ENCODE assay signal across 1 cellular context in genomic region chr10:31031666-31032514, GRCh38.
A peak's percentile ranks its signal among the peaks of the same experiment; 100 is the strongest.
TF ChIP-seq lines count a peak whose summit lies in the region.

Gene ZNF438, minus strand, starts transcription at chr10:31031865. Its CDS starts 154,831 bp downstream, at chr10:30877034.

TF ChIP-seq in K562, 482 proteins besides CTCF, POLR2A, EP300 and RAD21 (continued from another document and continues in another):
- TF ChIP-seq SIX5 (IDR thresholded peaks at IDR 0.05; ENCODE audit: borderline replicate concordance in 1 of 2, insufficient read depth in 1 of 2, low read depth in 1 of 2, low read length in 2 of 2), result no peak
- TF ChIP-seq, protein P1, sequence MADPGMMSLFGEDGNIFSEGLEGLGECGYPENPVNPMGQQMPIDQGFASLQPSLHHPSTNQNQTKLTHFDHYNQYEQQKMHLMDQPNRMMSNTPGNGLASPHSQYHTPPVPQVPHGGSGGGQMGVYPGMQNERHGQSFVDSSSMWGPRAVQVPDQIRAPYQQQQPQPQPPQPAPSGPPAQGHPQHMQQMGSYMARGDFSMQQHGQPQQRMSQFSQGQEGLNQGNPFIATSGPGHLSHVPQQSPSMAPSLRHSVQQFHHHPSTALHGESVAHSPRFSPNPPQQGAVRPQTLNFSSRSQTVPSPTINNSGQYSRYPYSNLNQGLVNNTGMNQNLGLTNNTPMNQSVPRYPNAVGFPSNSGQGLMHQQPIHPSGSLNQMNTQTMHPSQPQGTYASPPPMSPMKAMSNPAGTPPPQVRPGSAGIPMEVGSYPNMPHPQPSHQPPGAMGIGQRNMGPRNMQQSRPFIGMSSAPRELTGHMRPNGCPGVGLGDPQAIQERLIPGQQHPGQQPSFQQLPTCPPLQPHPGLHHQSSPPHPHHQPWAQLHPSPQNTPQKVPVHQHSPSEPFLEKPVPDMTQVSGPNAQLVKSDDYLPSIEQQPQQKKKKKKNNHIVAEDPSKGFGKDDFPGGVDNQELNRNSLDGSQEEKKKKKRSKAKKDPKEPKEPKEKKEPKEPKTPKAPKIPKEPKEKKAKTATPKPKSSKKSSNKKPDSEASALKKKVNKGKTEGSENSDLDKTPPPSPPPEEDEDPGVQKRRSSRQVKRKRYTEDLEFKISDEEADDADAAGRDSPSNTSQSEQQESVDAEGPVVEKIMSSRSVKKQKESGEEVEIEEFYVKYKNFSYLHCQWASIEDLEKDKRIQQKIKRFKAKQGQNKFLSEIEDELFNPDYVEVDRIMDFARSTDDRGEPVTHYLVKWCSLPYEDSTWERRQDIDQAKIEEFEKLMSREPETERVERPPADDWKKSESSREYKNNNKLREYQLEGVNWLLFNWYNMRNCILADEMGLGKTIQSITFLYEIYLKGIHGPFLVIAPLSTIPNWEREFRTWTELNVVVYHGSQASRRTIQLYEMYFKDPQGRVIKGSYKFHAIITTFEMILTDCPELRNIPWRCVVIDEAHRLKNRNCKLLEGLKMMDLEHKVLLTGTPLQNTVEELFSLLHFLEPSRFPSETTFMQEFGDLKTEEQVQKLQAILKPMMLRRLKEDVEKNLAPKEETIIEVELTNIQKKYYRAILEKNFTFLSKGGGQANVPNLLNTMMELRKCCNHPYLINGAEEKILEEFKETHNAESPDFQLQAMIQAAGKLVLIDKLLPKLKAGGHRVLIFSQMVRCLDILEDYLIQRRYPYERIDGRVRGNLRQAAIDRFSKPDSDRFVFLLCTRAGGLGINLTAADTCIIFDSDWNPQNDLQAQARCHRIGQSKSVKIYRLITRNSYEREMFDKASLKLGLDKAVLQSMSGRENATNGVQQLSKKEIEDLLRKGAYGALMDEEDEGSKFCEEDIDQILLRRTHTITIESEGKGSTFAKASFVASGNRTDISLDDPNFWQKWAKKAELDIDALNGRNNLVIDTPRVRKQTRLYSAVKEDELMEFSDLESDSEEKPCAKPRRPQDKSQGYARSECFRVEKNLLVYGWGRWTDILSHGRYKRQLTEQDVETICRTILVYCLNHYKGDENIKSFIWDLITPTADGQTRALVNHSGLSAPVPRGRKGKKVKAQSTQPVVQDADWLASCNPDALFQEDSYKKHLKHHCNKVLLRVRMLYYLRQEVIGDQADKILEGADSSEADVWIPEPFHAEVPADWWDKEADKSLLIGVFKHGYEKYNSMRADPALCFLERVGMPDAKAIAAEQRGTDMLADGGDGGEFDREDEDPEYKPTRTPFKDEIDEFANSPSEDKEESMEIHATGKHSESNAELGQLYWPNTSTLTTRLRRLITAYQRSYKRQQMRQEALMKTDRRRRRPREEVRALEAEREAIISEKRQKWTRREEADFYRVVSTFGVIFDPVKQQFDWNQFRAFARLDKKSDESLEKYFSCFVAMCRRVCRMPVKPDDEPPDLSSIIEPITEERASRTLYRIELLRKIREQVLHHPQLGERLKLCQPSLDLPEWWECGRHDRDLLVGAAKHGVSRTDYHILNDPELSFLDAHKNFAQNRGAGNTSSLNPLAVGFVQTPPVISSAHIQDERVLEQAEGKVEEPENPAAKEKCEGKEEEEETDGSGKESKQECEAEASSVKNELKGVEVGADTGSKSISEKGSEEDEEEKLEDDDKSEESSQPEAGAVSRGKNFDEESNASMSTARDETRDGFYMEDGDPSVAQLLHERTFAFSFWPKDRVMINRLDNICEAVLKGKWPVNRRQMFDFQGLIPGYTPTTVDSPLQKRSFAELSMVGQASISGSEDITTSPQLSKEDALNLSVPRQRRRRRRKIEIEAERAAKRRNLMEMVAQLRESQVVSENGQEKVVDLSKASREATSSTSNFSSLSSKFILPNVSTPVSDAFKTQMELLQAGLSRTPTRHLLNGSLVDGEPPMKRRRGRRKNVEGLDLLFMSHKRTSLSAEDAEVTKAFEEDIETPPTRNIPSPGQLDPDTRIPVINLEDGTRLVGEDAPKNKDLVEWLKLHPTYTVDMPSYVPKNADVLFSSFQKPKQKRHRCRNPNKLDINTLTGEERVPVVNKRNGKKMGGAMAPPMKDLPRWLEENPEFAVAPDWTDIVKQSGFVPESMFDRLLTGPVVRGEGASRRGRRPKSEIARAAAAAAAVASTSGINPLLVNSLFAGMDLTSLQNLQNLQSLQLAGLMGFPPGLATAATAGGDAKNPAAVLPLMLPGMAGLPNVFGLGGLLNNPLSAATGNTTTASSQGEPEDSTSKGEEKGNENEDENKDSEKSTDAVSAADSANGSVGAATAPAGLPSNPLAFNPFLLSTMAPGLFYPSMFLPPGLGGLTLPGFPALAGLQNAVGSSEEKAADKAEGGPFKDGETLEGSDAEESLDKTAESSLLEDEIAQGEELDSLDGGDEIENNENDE (IDR thresholded peaks at IDR 0.05; ENCODE audit: low read depth, low read length), result no peak
- peak; percentile 58; the same call in 1 of the 2 replicates for TF ChIP-seq ZSCAN32 (CRISPR knock-in tag; IDR thresholded peaks at IDR 0.05)
- TF ChIP-seq HNRNPL (IDR thresholded peaks at IDR 0.05; ENCODE audit: low read depth, low read length), result no peak
- no peak for TF ChIP-seq FOS (IDR thresholded peaks at IDR 0.05; ENCODE audit: extremely low read depth, insufficient read length)
- TF ChIP-seq, protein P2, sequence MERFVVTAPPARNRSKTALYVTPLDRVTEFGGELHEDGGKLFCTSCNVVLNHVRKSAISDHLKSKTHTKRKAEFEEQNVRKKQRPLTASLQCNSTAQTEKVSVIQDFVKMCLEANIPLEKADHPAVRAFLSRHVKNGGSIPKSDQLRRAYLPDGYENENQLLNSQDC (CRISPR knock-in tag; IDR thresholded peaks at IDR 0.05), result no peak
- peak; percentile 82 for TF ChIP-seq JUND (IDR thresholded peaks at IDR 0.05; ENCODE audit: borderline replicate concordance, low read depth, low read length)
- TF ChIP-seq JUND (tag; IDR thresholded peaks at IDR 0.05; ENCODE audit: borderline replicate concordance, low read depth, low read length), result peak; percentile 57; the same call in 1 of the 3 replicates
- no peak for TF ChIP-seq TAF9B (IDR thresholded peaks at IDR 0.05; ENCODE audit: partially characterized antibody)
- no peak for TF ChIP-seq DDX20 (tag; IDR thresholded peaks at IDR 0.05; ENCODE audit: low read depth)
- peak; percentile 79 for TF ChIP-seq RB1 (IDR thresholded peaks at IDR 0.05; ENCODE audit: low read depth)
- no peak for TF ChIP-seq ZNF449 (CRISPR knock-in tag; IDR thresholded peaks at IDR 0.05)
- TF ChIP-seq RAD51 (IDR thresholded peaks at IDR 0.05; ENCODE audit: borderline replicate concordance, low read depth), result no peak
- no peak for TF ChIP-seq ZNF217 (CRISPR knock-in tag; IDR thresholded peaks at IDR 0.05)
- peak; percentile 40; the same call in 1 of the 2 replicates for TF ChIP-seq SOX6 (IDR thresholded peaks at IDR 0.05)
- no peak for TF ChIP-seq CBFB (CRISPR knock-in tag; IDR thresholded peaks at IDR 0.05)
- TF ChIP-seq IFI16 (CRISPR knock-in tag; IDR thresholded peaks at IDR 0.05), result no peak
- TF ChIP-seq NFE2 (IDR thresholded peaks at IDR 0.05; ENCODE audit: low read depth), result no peak
- TF ChIP-seq, protein P3, sequence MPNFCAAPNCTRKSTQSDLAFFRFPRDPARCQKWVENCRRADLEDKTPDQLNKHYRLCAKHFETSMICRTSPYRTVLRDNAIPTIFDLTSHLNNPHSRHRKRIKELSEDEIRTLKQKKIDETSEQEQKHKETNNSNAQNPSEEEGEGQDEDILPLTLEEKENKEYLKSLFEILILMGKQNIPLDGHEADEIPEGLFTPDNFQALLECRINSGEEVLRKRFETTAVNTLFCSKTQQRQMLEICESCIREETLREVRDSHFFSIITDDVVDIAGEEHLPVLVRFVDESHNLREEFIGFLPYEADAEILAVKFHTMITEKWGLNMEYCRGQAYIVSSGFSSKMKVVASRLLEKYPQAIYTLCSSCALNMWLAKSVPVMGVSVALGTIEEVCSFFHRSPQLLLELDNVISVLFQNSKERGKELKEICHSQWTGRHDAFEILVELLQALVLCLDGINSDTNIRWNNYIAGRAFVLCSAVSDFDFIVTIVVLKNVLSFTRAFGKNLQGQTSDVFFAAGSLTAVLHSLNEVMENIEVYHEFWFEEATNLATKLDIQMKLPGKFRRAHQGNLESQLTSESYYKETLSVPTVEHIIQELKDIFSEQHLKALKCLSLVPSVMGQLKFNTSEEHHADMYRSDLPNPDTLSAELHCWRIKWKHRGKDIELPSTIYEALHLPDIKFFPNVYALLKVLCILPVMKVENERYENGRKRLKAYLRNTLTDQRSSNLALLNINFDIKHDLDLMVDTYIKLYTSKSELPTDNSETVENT (CRISPR knock-in tag; IDR thresholded peaks at IDR 0.05), result 0 out of 2 replicates have a peak, but pooled peaks have one; percentile 30
- TF ChIP-seq ZNF324 (CRISPR knock-in tag; IDR thresholded peaks at IDR 0.05), result 0 out of 2 replicates have a peak, but pooled peaks have one; percentile 36
- no peak for TF ChIP-seq SRSF7 (optimal IDR thresholded peaks at IDR 0.05; ENCODE audit: low read depth, low read length)
- peak; percentile 71; the same call in 1 of the 2 replicates for TF ChIP-seq HMGXB4 (CRISPR knock-in tag; IDR thresholded peaks at IDR 0.05)
- TF ChIP-seq, protein P4, sequence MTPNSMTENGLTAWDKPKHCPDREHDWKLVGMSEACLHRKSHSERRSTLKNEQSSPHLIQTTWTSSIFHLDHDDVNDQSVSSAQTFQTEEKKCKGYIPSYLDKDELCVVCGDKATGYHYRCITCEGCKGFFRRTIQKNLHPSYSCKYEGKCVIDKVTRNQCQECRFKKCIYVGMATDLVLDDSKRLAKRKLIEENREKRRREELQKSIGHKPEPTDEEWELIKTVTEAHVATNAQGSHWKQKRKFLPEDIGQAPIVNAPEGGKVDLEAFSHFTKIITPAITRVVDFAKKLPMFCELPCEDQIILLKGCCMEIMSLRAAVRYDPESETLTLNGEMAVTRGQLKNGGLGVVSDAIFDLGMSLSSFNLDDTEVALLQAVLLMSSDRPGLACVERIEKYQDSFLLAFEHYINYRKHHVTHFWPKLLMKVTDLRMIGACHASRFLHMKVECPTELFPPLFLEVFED (CRISPR knock-in tag; conservative IDR thresholded peaks at IDR 0.05), result no peak
- TF ChIP-seq PURB (CRISPR knock-in tag; IDR thresholded peaks at IDR 0.05; ENCODE audit: low read depth), result no peak
- no peak for TF ChIP-seq ZNF436 (CRISPR knock-in tag; IDR thresholded peaks at IDR 0.05)
- TF ChIP-seq, protein P5, sequence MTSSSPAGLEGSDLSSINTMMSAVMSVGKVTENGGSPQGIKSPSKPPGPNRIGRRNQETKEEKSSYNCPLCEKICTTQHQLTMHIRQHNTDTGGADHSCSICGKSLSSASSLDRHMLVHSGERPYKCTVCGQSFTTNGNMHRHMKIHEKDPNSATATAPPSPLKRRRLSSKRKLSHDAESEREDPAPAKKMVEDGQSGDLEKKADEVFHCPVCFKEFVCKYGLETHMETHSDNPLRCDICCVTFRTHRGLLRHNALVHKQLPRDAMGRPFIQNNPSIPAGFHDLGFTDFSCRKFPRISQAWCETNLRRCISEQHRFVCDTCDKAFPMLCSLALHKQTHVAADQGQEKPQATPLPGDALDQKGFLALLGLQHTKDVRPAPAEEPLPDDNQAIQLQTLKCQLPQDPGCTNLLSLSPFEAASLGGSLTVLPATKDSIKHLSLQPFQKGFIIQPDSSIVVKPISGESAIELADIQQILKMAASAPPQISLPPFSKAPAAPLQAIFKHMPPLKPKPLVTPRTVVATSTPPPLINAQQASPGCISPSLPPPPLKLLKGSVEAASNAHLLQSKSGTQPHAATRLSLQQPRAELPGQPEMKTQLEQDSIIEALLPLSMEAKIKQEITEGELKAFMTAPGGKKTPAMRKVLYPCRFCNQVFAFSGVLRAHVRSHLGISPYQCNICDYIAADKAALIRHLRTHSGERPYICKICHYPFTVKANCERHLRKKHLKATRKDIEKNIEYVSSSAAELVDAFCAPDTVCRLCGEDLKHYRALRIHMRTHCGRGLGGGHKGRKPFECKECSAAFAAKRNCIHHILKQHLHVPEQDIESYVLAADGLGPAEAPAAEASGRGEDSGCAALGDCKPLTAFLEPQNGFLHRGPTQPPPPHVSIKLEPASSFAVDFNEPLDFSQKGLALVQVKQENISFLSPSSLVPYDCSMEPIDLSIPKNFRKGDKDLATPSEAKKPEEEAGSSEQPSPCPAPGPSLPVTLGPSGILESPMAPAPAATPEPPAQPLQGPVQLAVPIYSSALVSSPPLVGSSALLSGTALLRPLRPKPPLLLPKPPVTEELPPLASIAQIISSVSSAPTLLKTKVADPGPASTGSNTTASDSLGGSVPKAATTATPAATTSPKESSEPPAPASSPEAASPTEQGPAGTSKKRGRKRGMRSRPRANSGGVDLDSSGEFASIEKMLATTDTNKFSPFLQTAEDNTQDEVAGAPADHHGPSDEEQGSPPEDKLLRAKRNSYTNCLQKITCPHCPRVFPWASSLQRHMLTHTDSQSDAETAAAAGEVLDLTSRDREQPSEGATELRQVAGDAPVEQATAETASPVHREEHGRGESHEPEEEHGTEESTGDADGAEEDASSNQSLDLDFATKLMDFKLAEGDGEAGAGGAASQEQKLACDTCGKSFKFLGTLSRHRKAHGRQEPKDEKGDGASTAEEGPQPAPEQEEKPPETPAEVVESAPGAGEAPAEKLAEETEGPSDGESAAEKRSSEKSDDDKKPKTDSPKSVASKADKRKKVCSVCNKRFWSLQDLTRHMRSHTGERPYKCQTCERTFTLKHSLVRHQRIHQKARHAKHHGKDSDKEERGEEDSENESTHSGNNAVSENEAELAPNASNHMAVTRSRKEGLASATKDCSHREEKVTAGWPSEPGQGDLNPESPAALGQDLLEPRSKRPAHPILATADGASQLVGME (CRISPR knock-in tag; IDR thresholded peaks at IDR 0.05), result peak; percentile 61; the same call in 1 of the 2 replicates
- no peak for TF ChIP-seq ZNF507 (tag; conservative IDR thresholded peaks at IDR 0.05)
- TF ChIP-seq CBX5 (IDR thresholded peaks at IDR 0.05; ENCODE audit: borderline replicate concordance, low read depth), result no peak
- TF ChIP-seq, protein P6, sequence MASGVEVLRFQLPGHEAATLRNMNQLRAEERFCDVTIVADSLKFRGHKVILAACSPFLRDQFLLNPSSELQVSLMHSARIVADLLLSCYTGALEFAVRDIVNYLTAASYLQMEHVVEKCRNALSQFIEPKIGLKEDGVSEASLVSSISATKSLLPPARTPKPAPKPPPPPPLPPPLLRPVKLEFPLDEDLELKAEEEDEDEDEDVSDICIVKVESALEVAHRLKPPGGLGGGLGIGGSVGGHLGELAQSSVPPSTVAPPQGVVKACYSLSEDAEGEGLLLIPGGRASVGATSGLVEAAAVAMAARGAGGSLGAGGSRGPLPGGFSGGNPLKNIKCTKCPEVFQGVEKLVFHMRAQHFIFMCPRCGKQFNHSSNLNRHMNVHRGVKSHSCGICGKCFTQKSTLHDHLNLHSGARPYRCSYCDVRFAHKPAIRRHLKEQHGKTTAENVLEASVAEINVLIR (CRISPR knock-in tag; IDR thresholded peaks at IDR 0.05), result peak; percentile 87
